2 cellular contexts compared by ENCODE assay signal in the genomic region with DNA sequence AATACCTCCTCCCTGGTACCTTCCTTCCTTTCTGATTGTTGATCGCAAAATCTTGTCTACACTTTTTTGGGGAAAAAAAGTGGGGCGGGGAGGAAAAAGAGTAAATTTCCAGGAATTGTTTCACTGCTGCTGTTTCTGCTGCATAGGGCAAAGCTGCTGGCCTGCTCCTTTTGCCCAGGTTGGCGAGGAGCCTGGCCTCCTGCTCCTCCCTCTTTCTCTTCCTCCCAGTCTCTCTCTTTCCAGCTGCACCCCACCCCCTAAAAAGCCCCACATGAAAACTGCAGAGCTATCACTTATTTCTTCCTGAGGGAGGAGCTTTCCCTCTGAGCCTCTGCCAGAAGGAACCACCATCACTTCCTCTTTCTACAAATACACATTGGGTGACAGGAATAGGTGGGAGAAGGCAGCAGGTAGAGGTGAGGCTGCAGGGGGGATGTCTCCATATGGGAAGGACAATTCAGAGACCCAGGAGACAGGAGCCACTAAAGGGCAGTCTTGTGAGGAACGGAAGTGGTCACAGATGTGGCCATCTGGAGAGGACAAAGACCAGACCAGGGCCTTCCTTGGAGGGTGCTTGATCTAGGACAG.
TF ChIP-seq lines count a peak whose summit lies in the region.

No MANE protein-coding gene starts in this region.

TF ChIP-seq in liver, 16 proteins besides CTCF, POLR2A, EP300 and RAD21:
- TF ChIP-seq, protein P1, sequence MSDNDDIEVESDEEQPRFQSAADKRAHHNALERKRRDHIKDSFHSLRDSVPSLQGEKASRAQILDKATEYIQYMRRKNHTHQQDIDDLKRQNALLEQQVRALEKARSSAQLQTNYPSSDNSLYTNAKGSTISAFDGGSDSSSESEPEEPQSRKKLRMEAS (IDR thresholded peaks at IDR 0.05), result no peak
- TF ChIP-seq EGR1 (IDR thresholded peaks at IDR 0.05; ENCODE audit: low read depth in 2 of 2) (no peak), FOXA2 (IDR thresholded peaks at IDR 0.05) (no peak), YY1 (IDR thresholded peaks at IDR 0.05) (peak; percentile 39), SP1 (IDR thresholded peaks at IDR 0.05) (peak; percentile 48), HNF4A (conservative IDR thresholded peaks at IDR 0.05) (peak in 1 of 2 donors; percentile 24), NR2F2 (IDR thresholded peaks at IDR 0.05) (peak; percentile 70)
- TF ChIP-seq, protein P2, sequence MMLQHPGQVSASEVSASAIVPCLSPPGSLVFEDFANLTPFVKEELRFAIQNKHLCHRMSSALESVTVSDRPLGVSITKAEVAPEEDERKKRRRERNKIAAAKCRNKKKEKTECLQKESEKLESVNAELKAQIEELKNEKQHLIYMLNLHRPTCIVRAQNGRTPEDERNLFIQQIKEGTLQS (IDR thresholded peaks at IDR 0.05), result no peak
- TF ChIP-seq, protein P3, sequence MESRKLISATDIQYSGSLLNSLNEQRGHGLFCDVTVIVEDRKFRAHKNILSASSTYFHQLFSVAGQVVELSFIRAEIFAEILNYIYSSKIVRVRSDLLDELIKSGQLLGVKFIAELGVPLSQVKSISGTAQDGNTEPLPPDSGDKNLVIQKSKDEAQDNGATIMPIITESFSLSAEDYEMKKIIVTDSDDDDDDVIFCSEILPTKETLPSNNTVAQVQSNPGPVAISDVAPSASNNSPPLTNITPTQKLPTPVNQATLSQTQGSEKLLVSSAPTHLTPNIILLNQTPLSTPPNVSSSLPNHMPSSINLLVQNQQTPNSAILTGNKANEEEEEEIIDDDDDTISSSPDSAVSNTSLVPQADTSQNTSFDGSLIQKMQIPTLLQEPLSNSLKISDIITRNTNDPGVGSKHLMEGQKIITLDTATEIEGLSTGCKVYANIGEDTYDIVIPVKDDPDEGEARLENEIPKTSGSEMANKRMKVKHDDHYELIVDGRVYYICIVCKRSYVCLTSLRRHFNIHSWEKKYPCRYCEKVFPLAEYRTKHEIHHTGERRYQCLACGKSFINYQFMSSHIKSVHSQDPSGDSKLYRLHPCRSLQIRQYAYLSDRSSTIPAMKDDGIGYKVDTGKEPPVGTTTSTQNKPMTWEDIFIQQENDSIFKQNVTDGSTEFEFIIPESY (IDR thresholded peaks at IDR 0.05), result peak; percentile 8

TF ChIP-seq in HepG2, 621 proteins besides CTCF, POLR2A, EP300 and RAD21:
- no peak for TF ChIP-seq ZNF33A (CRISPR knock-in tag; IDR thresholded peaks at IDR 0.05; ENCODE audit: borderline replicate concordance)
- TF ChIP-seq ZNF282 (IDR thresholded peaks at IDR 0.05; ENCODE audit: partially characterized antibody), result no peak
- no peak for TF ChIP-seq STAT5B (CRISPR knock-in tag; IDR thresholded peaks at IDR 0.05)
- TF ChIP-seq KAT8 (CRISPR knock-in tag; IDR thresholded peaks at IDR 0.05), result no peak
- TF ChIP-seq GABPB1 (CRISPR knock-in tag; IDR thresholded peaks at IDR 0.05), result no peak
- TF ChIP-seq ZNF484 (CRISPR knock-in tag; IDR thresholded peaks at IDR 0.05; ENCODE audit: borderline replicate concordance, low read depth), result no peak
- TF ChIP-seq, protein P4, sequence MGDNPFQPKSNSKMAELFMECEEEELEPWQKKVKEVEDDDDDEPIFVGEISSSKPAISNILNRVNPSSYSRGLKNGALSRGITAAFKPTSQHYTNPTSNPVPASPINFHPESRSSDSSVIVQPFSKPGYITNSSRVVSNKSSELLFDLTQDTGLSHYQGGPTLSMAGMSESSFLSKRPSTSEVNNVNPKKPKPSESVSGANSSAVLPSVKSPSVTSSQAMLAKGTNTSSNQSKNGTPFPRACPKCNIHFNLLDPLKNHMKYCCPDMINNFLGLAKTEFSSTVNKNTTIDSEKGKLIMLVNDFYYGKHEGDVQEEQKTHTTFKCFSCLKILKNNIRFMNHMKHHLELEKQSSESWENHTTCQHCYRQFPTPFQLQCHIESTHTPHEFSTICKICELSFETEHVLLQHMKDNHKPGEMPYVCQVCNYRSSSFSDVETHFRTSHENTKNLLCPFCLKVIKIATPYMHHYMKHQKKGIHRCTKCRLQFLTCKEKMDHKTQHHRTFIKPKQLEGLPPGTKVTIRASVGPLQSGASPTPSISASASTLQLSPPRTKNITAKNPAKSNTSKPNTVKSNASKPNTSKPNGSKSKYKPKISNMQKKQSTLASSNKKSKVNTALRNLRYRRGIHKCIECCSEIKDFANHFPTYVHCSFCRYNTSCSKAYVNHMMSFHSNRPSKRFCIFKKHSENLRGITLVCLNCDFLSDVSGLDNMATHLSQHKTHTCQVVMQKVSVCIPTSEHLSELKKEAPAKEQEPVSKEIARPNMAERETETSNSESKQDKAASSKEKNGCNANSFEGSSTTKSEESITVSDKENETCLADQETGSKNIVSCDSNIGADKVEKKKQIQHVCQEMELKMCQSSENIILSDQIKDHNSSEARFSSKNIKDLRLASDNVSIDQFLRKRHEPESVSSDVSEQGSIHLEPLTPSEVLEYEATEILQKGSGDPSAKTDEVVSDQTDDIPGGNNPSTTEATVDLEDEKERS (CRISPR knock-in tag; IDR thresholded peaks at IDR 0.05), result no peak
- no peak for TF ChIP-seq MYNN (CRISPR knock-in tag; IDR thresholded peaks at IDR 0.05; ENCODE audit: low read depth)
- TF ChIP-seq ZNF747 (CRISPR knock-in tag; IDR thresholded peaks at IDR 0.05; ENCODE audit: borderline replicate concordance), result no peak
- no peak for TF ChIP-seq SNAI1 (CRISPR knock-in tag; IDR thresholded peaks at IDR 0.05; ENCODE audit: borderline replicate concordance)
- no peak for TF ChIP-seq CC2D1A (CRISPR knock-in tag; IDR thresholded peaks at IDR 0.05)
- no peak for TF ChIP-seq ZNF772 (CRISPR knock-in tag; IDR thresholded peaks at IDR 0.05)
- no peak for TF ChIP-seq ZNF530 (CRISPR knock-in tag; IDR thresholded peaks at IDR 0.05; ENCODE audit: low read depth)
- TF ChIP-seq ZNF619 (CRISPR knock-in tag; IDR thresholded peaks at IDR 0.05), result no peak
- TF ChIP-seq ZNF652 (CRISPR knock-in tag; IDR thresholded peaks at IDR 0.05; ENCODE audit: borderline replicate concordance, low read depth), result no peak
- TF ChIP-seq NPAS2 (CRISPR knock-in tag; IDR thresholded peaks at IDR 0.05; ENCODE audit: borderline replicate concordance), result no peak
- TF ChIP-seq TSC22D2 (CRISPR knock-in tag; IDR thresholded peaks at IDR 0.05; ENCODE audit: borderline replicate concordance), result no peak
TF ChIP-seq in HepG2: peak in this region for 0.
